In genomic region chr20:36273414-36274247, GRCh38 we compare ENCODE assay signal across 8 cellular contexts. TPM values are rescaled to one million over a fixed set of nuclear protein-coding genes. Genes with fewer than 3 reads are reported as not detected.
DNase-seq lines count a peak whose midpoint lies in the region; ATAC-seq and TF ChIP-seq lines count a peak whose summit lies in the region.

No MANE protein-coding gene starts in this region.

- H3K27ac ChIP-seq in esophagus muscularis mucosa (replicated peaks in 1 of 4) (no peak overlapping the region), testis (no peak overlapping the region)
- H3K27ac ChIP-seq in CD8-positive, alpha-beta memory T cell (ENCODE audit: low read depth, low read length): no peak overlapping the region

- peaks cover 20% of the 10 kb centered on the region for H3K27me3 Mint-ChIP-seq in activated naive CD4-positive, alpha-beta T cell treated with anti-CD3 and anti-CD28 coated beads, Interleukin-2, amount 10 ng/mL, durations not matched to agents 7 days and 5 days
- H3K27me3 Mint-ChIP-seq in CD8-positive, alpha-beta memory T cell: peaks cover 16 to 27% of the 10 kb centered on the region in 2 donors

- peak in 2 of 3 experiments; percentile 9 to 16 for TF ChIP-seq CTCF in esophagus muscularis mucosa (IDR thresholded peaks at IDR 0.05)
- TF ChIP-seq CTCF in testis (IDR thresholded peaks at IDR 0.05): no peak

- peak; percentile 40 for DNase-seq in activated naive CD4-positive, alpha-beta T cell treated with anti-CD3 and anti-CD28 coated beads, Interleukin-2, amount 10 ng/mL, durations not matched to agents 7 days and 5 days
- DNase-seq in activated naive CD4-positive, alpha-beta T cell treated with anti-CD3 and anti-CD28 coated beads, Interleukin-2, amount 50 U/mL, for 16 hours: no peak
- DNase-seq in OCI-M1 (lab: John Stamatoyannopoulos, UW): peak; percentile 40
- no peak for DNase-seq in esophagus muscularis mucosa (ENCODE audit: extremely low spot score)
- peak; percentile 19 for DNase-seq in testis
- DNase-seq in NCI-H2081 treated with DMSO at 0.1 percent for 48 hours (lab: John Stamatoyannopoulos, UW): no peak
- DNase-seq in CD8-positive, alpha-beta memory T cell: no peak

- H3K4me3 ChIP-seq in esophagus muscularis mucosa: no peak overlapping the region
- no peak overlapping the region for H3K4me3 ChIP-seq in testis
- H3K4me3 ChIP-seq in CD8-positive, alpha-beta memory T cell (ENCODE audit: low read length): no peak overlapping the region

- no peak for ATAC-seq in GM18505 (IDR thresholded peaks at IDR 0.05; ENCODE audit: unreplicated experiment)

- no peak overlapping the region for H3K27ac Mint-ChIP-seq in activated naive CD4-positive, alpha-beta T cell treated with anti-CD3 and anti-CD28 coated beads, Interleukin-2, amount 10 ng/mL, durations not matched to agents 7 days and 5 days
- H3K27ac Mint-ChIP-seq in CD8-positive, alpha-beta memory T cell: no peak overlapping the region

- H3K9me3 Mint-ChIP-seq in activated naive CD4-positive, alpha-beta T cell treated with anti-CD3 and anti-CD28 coated beads, Interleukin-2, amount 10 ng/mL, durations not matched to agents 7 days and 5 days: no peaks in the 10 kb centered on the region
- peaks cover 0 to 3% (median 0%) of the 10 kb centered on the region in 5 donors for H3K9me3 Mint-ChIP-seq in CD8-positive, alpha-beta memory T cell

- no peaks in the 10 kb centered on the region for H3K9me3 ChIP-seq in esophagus muscularis mucosa
- H3K9me3 ChIP-seq in testis: no peaks in the 10 kb centered on the region
- no peaks in the 10 kb centered on the region for H3K9me3 ChIP-seq in CD8-positive, alpha-beta memory T cell (ENCODE audit: low read length)

- H3K36me3 ChIP-seq in esophagus muscularis mucosa (no peaks in the 10 kb centered on the region), testis (ENCODE audit: low read depth, missing control alignments) (no peaks in the 10 kb centered on the region)
- no peaks in the 10 kb centered on the region for H3K36me3 ChIP-seq in CD8-positive, alpha-beta memory T cell (ENCODE audit: insufficient read depth, low read length)

- 64% methylated on average over 14 of the region's 14 CpGs for WGBS in esophagus muscularis mucosa
- 64 to 65% methylated on average over 14 of the region's 14 CpGs for WGBS in testis, 2 donors

- CTCF ChIA-PET in activated naive CD4-positive, alpha-beta T cell treated with anti-CD3 and anti-CD28 coated beads, Interleukin-2, amount 10 ng/mL, durations not matched to agents 7 days and 5 days (lab: Charles Lee): interaction anchor here (0.9 to 2.0 kb wide), 5 partner anchors 17 to 166 kb away, joined by 3 to 11 read pairs (median 4); no protein-coding TSS in a partner anchor
- CTCF ChIA-PET in CD8-positive, alpha-beta memory T cell (lab: Charles Lee): interaction anchor here (0.9 to 1.3 kb wide), 2 partner anchors 163 to 166 kb away, joined by 3 read pairs; no protein-coding TSS in a partner anchor

- intact Hi-C loops in esophagus muscularis mucosa (cut with DNase I) (loop anchor here (2.0 kb wide), 1 partner anchor 165 kb away; no protein-coding TSS in a partner anchor), testis (cut with DNase I; ENCODE audit: low total_unique reads) (no loop called here)

- no peaks in the 10 kb centered on the region for H3K36me3 Mint-ChIP-seq in activated naive CD4-positive, alpha-beta T cell treated with anti-CD3 and anti-CD28 coated beads, Interleukin-2, amount 10 ng/mL, durations not matched to agents 7 days and 5 days
- H3K36me3 Mint-ChIP-seq in CD8-positive, alpha-beta memory T cell: no peaks in the 10 kb centered on the region

- POLR2A ChIA-PET in CD8-positive, alpha-beta memory T cell (lab: Charles Lee): no interaction called here

- H3K4me3 Mint-ChIP-seq in activated naive CD4-positive, alpha-beta T cell treated with anti-CD3 and anti-CD28 coated beads, Interleukin-2, amount 10 ng/mL, durations not matched to agents 7 days and 5 days: no peak overlapping the region
- H3K4me3 Mint-ChIP-seq in CD8-positive, alpha-beta memory T cell: no peak overlapping the region

- TF ChIP-seq POLR2A in esophagus muscularis mucosa (IDR thresholded peaks at IDR 0.05; ENCODE audit: low read depth) (no peak), testis (IDR thresholded peaks at IDR 0.05) (no peak), GM18505 (IDR thresholded peaks at IDR 0.05; ENCODE audit: borderline replicate concordance, extremely low read depth, insufficient read depth, insufficient read length) (no peak)

- H3K4me1 ChIP-seq in esophagus muscularis mucosa: no peaks in the 10 kb centered on the region
- H3K4me1 ChIP-seq in testis: no peaks in the 10 kb centered on the region
- no peaks in the 10 kb centered on the region for H3K4me1 ChIP-seq in CD8-positive, alpha-beta memory T cell (ENCODE audit: insufficient read depth, low read length)

- peaks cover 0 to 36% (median 4%) of the 10 kb centered on the region in 4 donors for H3K27me3 ChIP-seq in esophagus muscularis mucosa
- H3K27me3 ChIP-seq in testis: no peaks in the 10 kb centered on the region
- no peaks in the 10 kb centered on the region for H3K27me3 ChIP-seq in CD8-positive, alpha-beta memory T cell (ENCODE audit: insufficient read depth, low read length, poor library complexity, severe bottlenecking)

- TF ChIP-seq EP300 in esophagus muscularis mucosa (IDR thresholded peaks at IDR 0.05): no peak

- H3K4me1 Mint-ChIP-seq in activated naive CD4-positive, alpha-beta T cell treated with anti-CD3 and anti-CD28 coated beads, Interleukin-2, amount 10 ng/mL, durations not matched to agents 7 days and 5 days: no peaks in the 10 kb centered on the region
- no peaks in the 10 kb centered on the region for H3K4me1 Mint-ChIP-seq in CD8-positive, alpha-beta memory T cell

RNA-seq across cellular contexts. Expression of gene DLGAP4, which starts 32.5 kb away (rescaled TPM):
- 10 to 100 TPM; 43.6 to 90.0 (median 48.8) TPM for total RNA-seq in esophagus muscularis mucosa
- 100 to 1,000 TPM; 110 TPM for total RNA-seq in testis
- 69.1 TPM for polyA plus RNA-seq in testis (ENCODE audit: insufficient read depth, low read depth, low replicate concordance)
- total RNA-seq in CD8-positive, alpha-beta memory T cell: 10 to 100 TPM; 15.5 to 19.1 TPM
- polyA plus RNA-seq in CD8-positive, alpha-beta memory T cell: 19.3 TPM

RNA-seq across cellular contexts. Expression of gene AAR2, which starts 37.4 kb away (rescaled TPM):
- total RNA-seq in esophagus muscularis mucosa (10 to 100 TPM; 37.8 to 53.7 (median 47.2) TPM), testis (10 to 100 TPM; 38.7 TPM)
- polyA plus RNA-seq in testis (ENCODE audit: insufficient read depth, low read depth, low replicate concordance): 47.0 TPM
- 10 to 100 TPM; 32.1 to 32.7 TPM for total RNA-seq in CD8-positive, alpha-beta memory T cell
- polyA plus RNA-seq in CD8-positive, alpha-beta memory T cell: 38.2 TPM

Comparison
In these comparisons a context has a peak if more than half of its experiments do, and no peak if none do; other contexts are left out.
1. DNase-seq: peak in activated naive CD4-positive, alpha-beta T cell treated with anti-CD3 and anti-CD28 coated beads, Interleukin-2, amount 10 ng/mL, durations not matched to agents 7 days and 5 days (single experiment), OCI-M1 (single experiment) and testis (single experiment); none in activated naive CD4-positive, alpha-beta T cell treated with anti-CD3 and anti-CD28 coated beads, Interleukin-2, amount 50 U/mL, for 16 hours (single experiment), esophagus muscularis mucosa (single experiment), NCI-H2081 treated with DMSO at 0.1 percent for 48 hours (single experiment) and CD8-positive, alpha-beta memory T cell (0 of 5).
2. CTCF ChIP-seq: peak in esophagus muscularis mucosa (2 of 3); none in testis (0 of 3).